In genomic region chr2:225355788-225356187, GRCh38 we compare ENCODE assay signal across 24 cellular contexts. TPM values are rescaled to one million over a fixed set of nuclear protein-coding genes. Genes with fewer than 3 reads are reported as not detected.
"Had no signal": no experiment of that assay in that cellular context is flagged by ENCODE, and none has a peak within 500 bp of the region (broad histone marks: within the 10 kb centered on the region; RNA-seq: fewer than 3 reads in every experiment).

No MANE protein-coding gene starts in this region.

- H3K9me3 ChIP-seq: ascending aorta, breast epithelium, left lung, mucosa of descending colon, pancreas, sigmoid colon, spleen, stomach, testis, upper lobe of left lung had no signal

- H3K4me1 ChIP-seq: ascending aorta, breast epithelium, left lung, pancreas, sigmoid colon, spleen, stomach, testis, upper lobe of left lung had no signal

- H3K36me3 ChIP-seq: ascending aorta, breast epithelium, left lung, pancreas, sigmoid colon, spleen, stomach, upper lobe of left lung had no signal

- ATAC-seq: effector memory CD8-positive, alpha-beta T cell; left lung; mucosa of descending colon; naive thymus-derived CD4-positive, alpha-beta T cell; pancreas had no signal

- H3K4me3 ChIP-seq: ascending aorta, breast epithelium, left lung, mucosa of descending colon, pancreas, sigmoid colon, spleen, stomach, testis, upper lobe of left lung had no signal

- DNase-seq: activated CD4-positive, alpha-beta memory T cell treated with anti-CD3 and anti-CD28 coated beads, Interleukin-2, amount 10 ng/mL, durations not matched to agents 7 days and 5 days; activated CD4-positive, alpha-beta T cell treated with anti-CD3 and anti-CD28 coated beads for 4 hours; activated naive CD4-positive, alpha-beta T cell treated with anti-CD3 and anti-CD28 coated beads, Interleukin-2, amount 10 ng/mL, durations not matched to agents 7 days and 5 days; activated T-cell treated with anti-CD3 and anti-CD28 coated beads, Interleukin-2, amount 50 U/mL, for 24 hours; cerebellar nuclear complex; dermis blood vessel endothelial cell; effector memory CD8-positive, alpha-beta T cell; foreskin melanocyte; left lung; mammary epithelial cell; mucosa of descending colon; naive thymus-derived CD4-positive, alpha-beta T cell; pancreas; sigmoid colon; spleen; stimulated activated CD4-positive, alpha-beta T cell treated with anti-CD3 and anti-CD28 coated beads, Interleukin-2, amount 100 ng/mL, for 24 hours; stomach; testis; upper lobe of left lung had no signal

- H3K27me3 ChIP-seq: ascending aorta, breast epithelium, left lung, pancreas, sigmoid colon, stomach, testis, upper lobe of left lung had no signal

- H3K27ac ChIP-seq: ascending aorta, breast epithelium, epithelial cell of prostate, left lung, pancreas, sigmoid colon, spleen, stomach, testis, upper lobe of left lung had no signal

RNA-seq across cellular contexts. Expression of gene NYAP2, which starts 43.7 kb away (rescaled TPM):
- total RNA-seq: activated CD4-positive, alpha-beta memory T cell treated with anti-CD3 and anti-CD28 coated beads, Interleukin-2, amount 10 ng/mL, durations not matched to agents 7 days and 5 days; ascending aorta; dermis blood vessel endothelial cell; fibroblast of lung; mammary epithelial cell had no signal
- polyA plus RNA-seq: fibroblast of lung; keratinocyte; mammary epithelial cell; naive thymus-derived CD4-positive, alpha-beta T cell had no signal
